In the genomic region with DNA sequence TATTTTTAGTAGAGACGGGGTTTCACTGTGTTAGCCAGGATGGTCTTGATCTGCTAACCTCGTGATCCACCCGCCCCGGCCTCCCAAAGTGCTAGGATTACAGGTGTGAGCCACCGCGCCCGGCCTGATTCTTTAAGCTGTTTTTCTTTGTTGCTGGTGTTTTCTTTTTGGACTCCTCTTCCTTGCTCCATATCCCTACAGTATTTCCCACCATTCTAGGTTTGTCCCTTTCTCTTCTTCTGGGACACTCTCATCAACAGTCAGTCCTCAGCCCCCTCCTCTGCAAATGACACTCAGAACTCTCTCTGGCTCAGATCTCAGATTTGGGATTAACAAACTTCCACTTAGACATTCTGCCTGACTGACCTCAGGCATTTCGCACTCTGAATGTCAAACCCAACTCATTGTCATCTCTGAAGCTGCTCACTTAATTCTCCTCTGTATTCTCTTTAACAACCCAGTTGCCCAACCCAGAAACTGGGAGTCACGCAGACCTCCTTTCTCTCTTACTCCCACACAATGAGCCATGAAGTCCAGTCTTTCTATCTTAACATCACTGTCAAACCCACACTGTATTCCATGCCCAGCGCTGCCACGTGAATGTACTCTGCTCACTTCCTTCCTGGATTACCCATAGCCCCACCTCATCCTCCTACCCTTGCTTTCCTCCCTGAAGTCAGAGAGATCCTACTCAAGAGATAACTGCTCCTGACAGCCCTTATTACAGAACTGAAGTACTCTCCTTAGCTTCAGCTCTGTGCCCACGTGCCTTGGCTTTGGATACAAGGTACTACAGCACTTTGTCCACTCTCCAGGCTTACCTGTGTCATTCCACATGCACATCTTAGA, we compare ENCODE assay signal across 1 cellular context.
TF ChIP-seq lines count a peak whose summit lies in the region.

No MANE protein-coding gene starts in this region.

TF ChIP-seq in K562, 482 proteins besides CTCF, POLR2A, EP300 and RAD21 (continued from another document and continues in another):
- TF ChIP-seq, protein P1, sequence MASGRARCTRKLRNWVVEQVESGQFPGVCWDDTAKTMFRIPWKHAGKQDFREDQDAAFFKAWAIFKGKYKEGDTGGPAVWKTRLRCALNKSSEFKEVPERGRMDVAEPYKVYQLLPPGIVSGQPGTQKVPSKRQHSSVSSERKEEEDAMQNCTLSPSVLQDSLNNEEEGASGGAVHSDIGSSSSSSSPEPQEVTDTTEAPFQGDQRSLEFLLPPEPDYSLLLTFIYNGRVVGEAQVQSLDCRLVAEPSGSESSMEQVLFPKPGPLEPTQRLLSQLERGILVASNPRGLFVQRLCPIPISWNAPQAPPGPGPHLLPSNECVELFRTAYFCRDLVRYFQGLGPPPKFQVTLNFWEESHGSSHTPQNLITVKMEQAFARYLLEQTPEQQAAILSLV (tag; IDR thresholded peaks at IDR 0.05) = no peak
- TF ChIP-seq FOXJ2 (tag; IDR thresholded peaks at IDR 0.05) (no peak), KLF16 (IDR thresholded peaks at IDR 0.05) (peak; percentile 39; the same call in 1 of the 2 replicates), SMARCA5 (IDR thresholded peaks at IDR 0.05) (no peak; the same call in none of the 2 replicates), WHSC1 (IDR thresholded peaks at IDR 0.05; ENCODE audit: low read length) (no peak), ZNF764 (CRISPR knock-in tag; IDR thresholded peaks at IDR 0.05; ENCODE audit: low read depth) (no peak), HDAC3 (IDR thresholded peaks at IDR 0.05; ENCODE audit: borderline replicate concordance, partially characterized antibody) (no peak), ZNF253 (CRISPR knock-in tag; conservative IDR thresholded peaks at IDR 0.05) (0 out of 2 replicates have a peak, but pooled peaks have one; percentile 33), FOXA3 (CRISPR knock-in tag; conservative IDR thresholded peaks at IDR 0.05 in 1 of 2, IDR thresholded peaks at IDR 0.05 in 1 of 2) (no peak), ZFPM2 (CRISPR knock-in tag; IDR thresholded peaks at IDR 0.05) (no peak), SAFB2 (IDR thresholded peaks at IDR 0.05; ENCODE audit: borderline replicate concordance, low read depth, low read length, severe bottlenecking) (no peak), OTX1 (CRISPR knock-in tag; IDR thresholded peaks at IDR 0.05) (peak; percentile 77), CC2D1A (IDR thresholded peaks at IDR 0.05) (no peak), EGR1 (conservative IDR thresholded peaks at IDR 0.05) (peak; percentile 70), ZKSCAN8 (CRISPR knock-in tag; IDR thresholded peaks at IDR 0.05) (no peak), CEBPG (CRISPR knock-in tag; IDR thresholded peaks at IDR 0.05) (no peak), CEBPG (tag; conservative IDR thresholded peaks at IDR 0.05 in 1 of 2, IDR thresholded peaks at IDR 0.05 in 1 of 2) (peak in 1 of 2 experiments; percentile 82; a peak in 2 of 4 replicates), EP400 (IDR thresholded peaks at IDR 0.05) (no peak), FOXK1 (CRISPR knock-in tag; IDR thresholded peaks at IDR 0.05; ENCODE audit: borderline replicate concordance) (0 out of 2 replicates have a peak, but pooled peaks have one; percentile 48), TGIF2 (CRISPR knock-in tag; IDR thresholded peaks at IDR 0.05) (no peak), STAT5A (IDR thresholded peaks at IDR 0.05; ENCODE audit: borderline replicate concordance, low read length) (no peak), ZNF41 (CRISPR knock-in tag; conservative IDR thresholded peaks at IDR 0.05) (peak; percentile 10; the same call in 1 of the 2 replicates), HNRNPH1 (optimal IDR thresholded peaks at IDR 0.05; ENCODE audit: low read depth, low read length) (no peak), PCBP2 (IDR thresholded peaks at IDR 0.05; ENCODE audit: low read depth, low read length, poor library complexity, severe bottlenecking) (no peak), ZSCAN29 (IDR thresholded peaks at IDR 0.05) (no peak), HDAC2 (IDR thresholded peaks at IDR 0.05) (peak; percentile 70), POLR3A (IDR thresholded peaks at IDR 0.05; ENCODE audit: borderline replicate concordance, extremely low read depth, insufficient read depth, insufficient read length) (no peak), ZBTB17 (CRISPR knock-in tag; IDR thresholded peaks at IDR 0.05) (peak; percentile 73; the same call in 1 of the 2 replicates), SNRNP70 (optimal IDR thresholded peaks at IDR 0.05; ENCODE audit: low read depth, low read length) (no peak), ZNF707 (CRISPR knock-in tag; conservative IDR thresholded peaks at IDR 0.05) (no peak; the same call in 1 of the 2 replicates), NCOA4 (IDR thresholded peaks at IDR 0.05; ENCODE audit: partially characterized antibody) (no peak), BMI1 (IDR thresholded peaks at IDR 0.05; ENCODE audit: low read length) (no peak), ZNF699 (CRISPR knock-in tag; IDR thresholded peaks at IDR 0.05; ENCODE audit: insufficient replicate concordance) (no peak), SNIP1 (IDR thresholded peaks at IDR 0.05; ENCODE audit: low read depth) (no peak), GABPB2 (CRISPR knock-in tag; conservative IDR thresholded peaks at IDR 0.05) (no peak), DACH1 (IDR thresholded peaks at IDR 0.05; ENCODE audit: partially characterized antibody) (no peak), POLR3G (IDR thresholded peaks at IDR 0.05; ENCODE audit: extremely low read depth, insufficient read length, insufficient replicate concordance) (no peak), ZNF57 (CRISPR knock-in tag; IDR thresholded peaks at IDR 0.05) (peak; percentile 82; the same call in 1 of the 2 replicates), TOE1 (IDR thresholded peaks at IDR 0.05; ENCODE audit: borderline replicate concordance) (no peak), TOE1 (CRISPR knock-in tag; IDR thresholded peaks at IDR 0.05; ENCODE audit: borderline replicate concordance, low read depth) (no peak), ZNF23 (CRISPR knock-in tag; IDR thresholded peaks at IDR 0.05) (no peak)
- TF ChIP-seq, protein P2, sequence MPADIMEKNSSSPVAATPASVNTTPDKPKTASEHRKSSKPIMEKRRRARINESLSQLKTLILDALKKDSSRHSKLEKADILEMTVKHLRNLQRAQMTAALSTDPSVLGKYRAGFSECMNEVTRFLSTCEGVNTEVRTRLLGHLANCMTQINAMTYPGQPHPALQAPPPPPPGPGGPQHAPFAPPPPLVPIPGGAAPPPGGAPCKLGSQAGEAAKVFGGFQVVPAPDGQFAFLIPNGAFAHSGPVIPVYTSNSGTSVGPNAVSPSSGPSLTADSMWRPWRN (IDR thresholded peaks at IDR 0.05; ENCODE audit: low read depth) = no peak
- TF ChIP-seq, protein P3, sequence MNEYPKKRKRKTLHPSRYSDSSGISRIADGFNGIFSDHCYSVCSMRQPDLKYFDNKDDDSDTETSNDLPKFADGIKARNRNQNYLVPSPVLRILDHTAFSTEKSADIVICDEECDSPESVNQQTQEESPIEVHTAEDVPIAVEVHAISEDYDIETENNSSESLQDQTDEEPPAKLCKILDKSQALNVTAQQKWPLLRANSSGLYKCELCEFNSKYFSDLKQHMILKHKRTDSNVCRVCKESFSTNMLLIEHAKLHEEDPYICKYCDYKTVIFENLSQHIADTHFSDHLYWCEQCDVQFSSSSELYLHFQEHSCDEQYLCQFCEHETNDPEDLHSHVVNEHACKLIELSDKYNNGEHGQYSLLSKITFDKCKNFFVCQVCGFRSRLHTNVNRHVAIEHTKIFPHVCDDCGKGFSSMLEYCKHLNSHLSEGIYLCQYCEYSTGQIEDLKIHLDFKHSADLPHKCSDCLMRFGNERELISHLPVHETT (CRISPR knock-in tag; conservative IDR thresholded peaks at IDR 0.05 in 1 of 2, IDR thresholded peaks at IDR 0.05 in 1 of 2) = peak in 1 of 2 experiments; percentile 81; a peak in 2 of 4 replicates
- TF ChIP-seq, protein P4, sequence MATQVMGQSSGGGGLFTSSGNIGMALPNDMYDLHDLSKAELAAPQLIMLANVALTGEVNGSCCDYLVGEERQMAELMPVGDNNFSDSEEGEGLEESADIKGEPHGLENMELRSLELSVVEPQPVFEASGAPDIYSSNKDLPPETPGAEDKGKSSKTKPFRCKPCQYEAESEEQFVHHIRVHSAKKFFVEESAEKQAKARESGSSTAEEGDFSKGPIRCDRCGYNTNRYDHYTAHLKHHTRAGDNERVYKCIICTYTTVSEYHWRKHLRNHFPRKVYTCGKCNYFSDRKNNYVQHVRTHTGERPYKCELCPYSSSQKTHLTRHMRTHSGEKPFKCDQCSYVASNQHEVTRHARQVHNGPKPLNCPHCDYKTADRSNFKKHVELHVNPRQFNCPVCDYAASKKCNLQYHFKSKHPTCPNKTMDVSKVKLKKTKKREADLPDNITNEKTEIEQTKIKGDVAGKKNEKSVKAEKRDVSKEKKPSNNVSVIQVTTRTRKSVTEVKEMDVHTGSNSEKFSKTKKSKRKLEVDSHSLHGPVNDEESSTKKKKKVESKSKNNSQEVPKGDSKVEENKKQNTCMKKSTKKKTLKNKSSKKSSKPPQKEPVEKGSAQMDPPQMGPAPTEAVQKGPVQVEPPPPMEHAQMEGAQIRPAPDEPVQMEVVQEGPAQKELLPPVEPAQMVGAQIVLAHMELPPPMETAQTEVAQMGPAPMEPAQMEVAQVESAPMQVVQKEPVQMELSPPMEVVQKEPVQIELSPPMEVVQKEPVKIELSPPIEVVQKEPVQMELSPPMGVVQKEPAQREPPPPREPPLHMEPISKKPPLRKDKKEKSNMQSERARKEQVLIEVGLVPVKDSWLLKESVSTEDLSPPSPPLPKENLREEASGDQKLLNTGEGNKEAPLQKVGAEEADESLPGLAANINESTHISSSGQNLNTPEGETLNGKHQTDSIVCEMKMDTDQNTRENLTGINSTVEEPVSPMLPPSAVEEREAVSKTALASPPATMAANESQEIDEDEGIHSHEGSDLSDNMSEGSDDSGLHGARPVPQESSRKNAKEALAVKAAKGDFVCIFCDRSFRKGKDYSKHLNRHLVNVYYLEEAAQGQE (CRISPR knock-in tag; IDR thresholded peaks at IDR 0.05; ENCODE audit: low read depth) = peak; percentile 78; the same call in 1 of the 2 replicates
- TF ChIP-seq, protein P5, sequence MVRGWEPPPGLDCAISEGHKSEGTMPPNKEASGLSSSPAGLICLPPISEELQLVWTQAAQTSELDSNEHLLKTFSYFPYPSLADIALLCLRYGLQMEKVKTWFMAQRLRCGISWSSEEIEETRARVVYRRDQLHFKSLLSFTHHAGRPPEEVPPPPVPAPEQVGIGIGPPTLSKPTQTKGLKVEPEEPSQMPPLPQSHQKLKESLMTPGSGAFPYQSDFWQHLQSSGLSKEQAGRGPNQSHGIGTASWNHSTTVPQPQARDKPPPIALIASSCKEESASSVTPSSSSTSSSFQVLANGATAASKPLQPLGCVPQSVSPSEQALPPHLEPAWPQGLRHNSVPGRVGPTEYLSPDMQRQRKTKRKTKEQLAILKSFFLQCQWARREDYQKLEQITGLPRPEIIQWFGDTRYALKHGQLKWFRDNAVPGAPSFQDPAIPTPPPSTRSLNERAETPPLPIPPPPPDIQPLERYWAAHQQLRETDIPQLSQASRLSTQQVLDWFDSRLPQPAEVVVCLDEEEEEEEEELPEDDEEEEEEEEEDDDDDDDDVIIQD (CRISPR knock-in tag; IDR thresholded peaks at IDR 0.05) = peak; percentile 47; the same call in 1 of the 2 replicates
- TF ChIP-seq, protein P6, sequence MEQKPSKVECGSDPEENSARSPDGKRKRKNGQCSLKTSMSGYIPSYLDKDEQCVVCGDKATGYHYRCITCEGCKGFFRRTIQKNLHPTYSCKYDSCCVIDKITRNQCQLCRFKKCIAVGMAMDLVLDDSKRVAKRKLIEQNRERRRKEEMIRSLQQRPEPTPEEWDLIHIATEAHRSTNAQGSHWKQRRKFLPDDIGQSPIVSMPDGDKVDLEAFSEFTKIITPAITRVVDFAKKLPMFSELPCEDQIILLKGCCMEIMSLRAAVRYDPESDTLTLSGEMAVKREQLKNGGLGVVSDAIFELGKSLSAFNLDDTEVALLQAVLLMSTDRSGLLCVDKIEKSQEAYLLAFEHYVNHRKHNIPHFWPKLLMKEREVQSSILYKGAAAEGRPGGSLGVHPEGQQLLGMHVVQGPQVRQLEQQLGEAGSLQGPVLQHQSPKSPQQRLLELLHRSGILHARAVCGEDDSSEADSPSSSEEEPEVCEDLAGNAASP (IDR thresholded peaks at IDR 0.05) = no peak
- TF ChIP-seq, protein P7, sequence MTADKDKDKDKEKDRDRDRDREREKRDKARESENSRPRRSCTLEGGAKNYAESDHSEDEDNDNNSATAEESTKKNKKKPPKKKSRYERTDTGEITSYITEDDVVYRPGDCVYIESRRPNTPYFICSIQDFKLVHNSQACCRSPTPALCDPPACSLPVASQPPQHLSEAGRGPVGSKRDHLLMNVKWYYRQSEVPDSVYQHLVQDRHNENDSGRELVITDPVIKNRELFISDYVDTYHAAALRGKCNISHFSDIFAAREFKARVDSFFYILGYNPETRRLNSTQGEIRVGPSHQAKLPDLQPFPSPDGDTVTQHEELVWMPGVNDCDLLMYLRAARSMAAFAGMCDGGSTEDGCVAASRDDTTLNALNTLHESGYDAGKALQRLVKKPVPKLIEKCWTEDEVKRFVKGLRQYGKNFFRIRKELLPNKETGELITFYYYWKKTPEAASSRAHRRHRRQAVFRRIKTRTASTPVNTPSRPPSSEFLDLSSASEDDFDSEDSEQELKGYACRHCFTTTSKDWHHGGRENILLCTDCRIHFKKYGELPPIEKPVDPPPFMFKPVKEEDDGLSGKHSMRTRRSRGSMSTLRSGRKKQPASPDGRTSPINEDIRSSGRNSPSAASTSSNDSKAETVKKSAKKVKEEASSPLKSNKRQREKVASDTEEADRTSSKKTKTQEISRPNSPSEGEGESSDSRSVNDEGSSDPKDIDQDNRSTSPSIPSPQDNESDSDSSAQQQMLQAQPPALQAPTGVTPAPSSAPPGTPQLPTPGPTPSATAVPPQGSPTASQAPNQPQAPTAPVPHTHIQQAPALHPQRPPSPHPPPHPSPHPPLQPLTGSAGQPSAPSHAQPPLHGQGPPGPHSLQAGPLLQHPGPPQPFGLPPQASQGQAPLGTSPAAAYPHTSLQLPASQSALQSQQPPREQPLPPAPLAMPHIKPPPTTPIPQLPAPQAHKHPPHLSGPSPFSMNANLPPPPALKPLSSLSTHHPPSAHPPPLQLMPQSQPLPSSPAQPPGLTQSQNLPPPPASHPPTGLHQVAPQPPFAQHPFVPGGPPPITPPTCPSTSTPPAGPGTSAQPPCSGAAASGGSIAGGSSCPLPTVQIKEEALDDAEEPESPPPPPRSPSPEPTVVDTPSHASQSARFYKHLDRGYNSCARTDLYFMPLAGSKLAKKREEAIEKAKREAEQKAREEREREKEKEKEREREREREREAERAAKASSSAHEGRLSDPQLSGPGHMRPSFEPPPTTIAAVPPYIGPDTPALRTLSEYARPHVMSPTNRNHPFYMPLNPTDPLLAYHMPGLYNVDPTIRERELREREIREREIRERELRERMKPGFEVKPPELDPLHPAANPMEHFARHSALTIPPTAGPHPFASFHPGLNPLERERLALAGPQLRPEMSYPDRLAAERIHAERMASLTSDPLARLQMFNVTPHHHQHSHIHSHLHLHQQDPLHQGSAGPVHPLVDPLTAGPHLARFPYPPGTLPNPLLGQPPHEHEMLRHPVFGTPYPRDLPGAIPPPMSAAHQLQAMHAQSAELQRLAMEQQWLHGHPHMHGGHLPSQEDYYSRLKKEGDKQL (CRISPR knock-in tag; IDR thresholded peaks at IDR 0.05; ENCODE audit: borderline replicate concordance) = no peak
- TF ChIP-seq, protein P8, sequence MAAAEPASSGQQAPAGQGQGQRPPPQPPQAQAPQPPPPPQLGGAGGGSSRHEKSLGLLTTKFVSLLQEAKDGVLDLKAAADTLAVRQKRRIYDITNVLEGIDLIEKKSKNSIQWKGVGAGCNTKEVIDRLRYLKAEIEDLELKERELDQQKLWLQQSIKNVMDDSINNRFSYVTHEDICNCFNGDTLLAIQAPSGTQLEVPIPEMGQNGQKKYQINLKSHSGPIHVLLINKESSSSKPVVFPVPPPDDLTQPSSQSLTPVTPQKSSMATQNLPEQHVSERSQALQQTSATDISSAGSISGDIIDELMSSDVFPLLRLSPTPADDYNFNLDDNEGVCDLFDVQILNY (CRISPR knock-in tag; IDR thresholded peaks at IDR 0.05) = no peak
